Comparison of ENCODE assay signal across 16 cellular contexts in the genomic region with DNA sequence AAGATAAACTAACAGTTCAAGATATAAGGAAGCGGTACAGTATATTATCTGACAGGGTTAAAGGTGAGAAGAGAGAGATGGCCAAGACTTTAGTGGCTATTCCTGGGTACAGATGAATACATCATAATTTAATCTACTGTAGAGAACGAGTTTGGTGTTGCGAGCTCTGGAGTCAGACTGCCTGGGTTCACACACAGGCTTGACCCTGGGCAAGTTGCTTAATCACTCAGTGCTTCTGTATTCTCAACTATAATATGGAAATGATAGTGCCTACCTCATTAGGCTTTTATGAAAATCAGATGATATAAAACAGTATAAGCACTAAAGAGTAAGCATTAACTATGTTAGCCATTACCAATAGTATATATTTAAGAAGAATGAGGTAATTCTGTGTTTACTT. TPM values are rescaled to one million over a fixed set of nuclear protein-coding genes. Genes with fewer than 3 reads are reported as not detected.
A peak's percentile ranks its signal among the peaks of the same experiment; 100 is the strongest.
DNase-seq lines count a peak whose midpoint lies in the region; ATAC-seq and TF ChIP-seq lines count a peak whose summit lies in the region.
"Had no signal": no experiment of that assay in that cellular context is flagged by ENCODE, and none has a peak within 500 bp of the region (broad histone marks: within the 10 kb centered on the region; RNA-seq: fewer than 3 reads in every experiment).

No MANE protein-coding gene starts in this region.

- no peaks in the 10 kb centered on the region for H3K9me3 ChIP-seq in prostate gland
- H3K9me3 ChIP-seq: adrenal gland, ovary had no signal

- H3K27me3 ChIP-seq in prostate gland (replicated peaks; ENCODE audit: insufficient read depth), result no peaks in the 10 kb centered on the region
- H3K27me3 ChIP-seq: adrenal gland, ovary had no signal

- CTCF ChIA-PET in T-cell (lab: Charles Lee), result no interaction called here

- DNase-seq in GDM1 (lab: John Stamatoyannopoulos, UW) (peak; percentile 4), NCI-H69 (lab: John Stamatoyannopoulos, UW) (peak; percentile 17), chondrocyte (ENCODE audit: low spot score) (no peak), prostate gland (ENCODE audit: low spot score) (no peak), ureter (ENCODE audit: low spot score) (no peak), T-cell (no peak), medulla oblongata (ENCODE audit: extremely low spot score) (no peak)
- DNase-seq: activated CD4-positive, alpha-beta memory T cell treated with anti-CD3 and anti-CD28 coated beads, Interleukin-2, amount 10 ng/mL, durations not matched to agents 7 days and 5 days; activated gamma-delta T cell treated with Interleukin-2 at 50 U/mL for 16 hours; adrenal gland; foreskin melanocyte; NCI-H82; ovary; SHP77 treated with DMSO at 0.1 percent for 48 hours had no signal

- H3K36me3 Mint-ChIP-seq in chondrocyte (ENCODE audit: low read depth), result peaks cover 4% of the 10 kb centered on the region
- H3K36me3 Mint-ChIP-seq in T-cell, result no peaks in the 10 kb centered on the region
- H3K36me3 Mint-ChIP-seq: stimulated activated memory B cell treated with anti-CD40 and anti-IgM and Interleukin-4, amounts not matched to agents 10 μg/mL and 1 μg/mL and 100 μg/mL, for 72 hours had no signal

- no peak for TF ChIP-seq CTCF in chondrocyte (IDR thresholded peaks at IDR 0.05)
- TF ChIP-seq CTCF in prostate gland (IDR thresholded peaks at IDR 0.05), result no peak

- H3K36me3 ChIP-seq in prostate gland, result no peaks in the 10 kb centered on the region
- H3K36me3 ChIP-seq: adrenal gland, ovary had no signal

- POLR2A ChIA-PET in T-cell (lab: Charles Lee), result no interaction called here

- no peak overlapping the region for H3K4me3 ChIP-seq in prostate gland
- H3K4me3 ChIP-seq: adrenal gland, ovary had no signal

- intact Hi-C loops in prostate gland (cut with DNase I), result no loop called here

- no peak for TF ChIP-seq POLR2A in prostate gland (IDR thresholded peaks at IDR 0.05)

- no peak overlapping the region for H3K4me3 Mint-ChIP-seq in chondrocyte (ENCODE audit: unreplicated experiment)
- no peak overlapping the region for H3K4me3 Mint-ChIP-seq in T-cell
- H3K4me3 Mint-ChIP-seq: activated CD4-positive, alpha-beta memory T cell treated with anti-CD3 and anti-CD28 coated beads, Interleukin-2, amount 10 ng/mL, durations not matched to agents 7 days and 5 days; stimulated activated memory B cell treated with anti-CD40 and anti-IgM and Interleukin-4, amounts not matched to agents 10 μg/mL and 1 μg/mL and 100 μg/mL, for 72 hours had no signal

- peak overlapping the region; percentile 1 to 26 for H3K27ac ChIP-seq in prostate gland
- H3K27ac ChIP-seq: adrenal gland, ovary had no signal

- H3K27ac Mint-ChIP-seq in chondrocyte (ENCODE audit: unreplicated experiment) (peak overlapping the region; percentile 78), T-cell (no peak overlapping the region)
- H3K27ac Mint-ChIP-seq: activated CD4-positive, alpha-beta memory T cell treated with anti-CD3 and anti-CD28 coated beads, Interleukin-2, amount 10 ng/mL, durations not matched to agents 7 days and 5 days; stimulated activated memory B cell treated with anti-CD40 and anti-IgM and Interleukin-4, amounts not matched to agents 10 μg/mL and 1 μg/mL and 100 μg/mL, for 72 hours had no signal

- ATAC-seq in T-cell (replicated peaks in 1 of 4), result no peak
- ATAC-seq: stimulated activated memory B cell treated with anti-CD40 and anti-IgM and Interleukin-4, amounts not matched to agents 10 μg/mL and 1 μg/mL and 100 μg/mL, for 72 hours had no signal

- H3K9me3 Mint-ChIP-seq in chondrocyte (ENCODE audit: low read depth) (no peaks in the 10 kb centered on the region), T-cell (no peaks in the 10 kb centered on the region)
- H3K9me3 Mint-ChIP-seq: activated CD4-positive, alpha-beta memory T cell treated with anti-CD3 and anti-CD28 coated beads, Interleukin-2, amount 10 ng/mL, durations not matched to agents 7 days and 5 days; stimulated activated memory B cell treated with anti-CD40 and anti-IgM and Interleukin-4, amounts not matched to agents 10 μg/mL and 1 μg/mL and 100 μg/mL, for 72 hours had no signal

- H3K4me1 Mint-ChIP-seq in chondrocyte (ENCODE audit: low read depth) (peaks cover 50% of the 10 kb centered on the region), T-cell (peaks cover 6 to 15% (median 11%) of the 10 kb centered on the region in 3 donors)

- H3K27me3 Mint-ChIP-seq in chondrocyte (ENCODE audit: low read depth), result no peaks in the 10 kb centered on the region
- peaks cover 29 to 41% of the 10 kb centered on the region in 2 donors for H3K27me3 Mint-ChIP-seq in T-cell

- no peaks in the 10 kb centered on the region for H3K4me1 ChIP-seq in prostate gland (replicated peaks)

- WGBS in prostate gland, result 84% methylated on average over 3 of the region's 3 CpGs

RNA-seq across cellular contexts. Expression of gene PPM1H, which starts 3.5 kb away (rescaled TPM):
- total RNA-seq in chondrocyte, result 34.3 to 55.9 TPM (median 44.8 TPM) in 3 replicates
- 10 to 100 TPM; 27.0 to 46.9 TPM for total RNA-seq in prostate gland
- total RNA-seq in ureter, result 16.2 TPM
- under 1 TPM; 0.18 to 0.82 (median 0.42) TPM for total RNA-seq in T-cell
- total RNA-seq: activated CD4-positive, alpha-beta memory T cell treated with anti-CD3 and anti-CD28 coated beads, Interleukin-2, amount 10 ng/mL, durations not matched to agents 7 days and 5 days; T-helper 1 cell treated with Interleukin-12 subunit alpha and Interleukin-12 subunit beta and Interleukin-4 antibody, amounts not matched to agents 30 ng/mL and 1 ng/mL, for 36 hours had no signal

Comparison
In these comparisons a context has a peak if more than half of its experiments do, and no peak if none do; other contexts are left out.
1. DNase-seq: peak in GDM1 (single experiment) and NCI-H69 (single experiment); none in chondrocyte (single experiment), prostate gland (single experiment), ureter (single experiment), T-cell (0 of 34) and medulla oblongata (single experiment).